Comparison of ENCODE assay signal across 1 cellular context in the genomic region with DNA sequence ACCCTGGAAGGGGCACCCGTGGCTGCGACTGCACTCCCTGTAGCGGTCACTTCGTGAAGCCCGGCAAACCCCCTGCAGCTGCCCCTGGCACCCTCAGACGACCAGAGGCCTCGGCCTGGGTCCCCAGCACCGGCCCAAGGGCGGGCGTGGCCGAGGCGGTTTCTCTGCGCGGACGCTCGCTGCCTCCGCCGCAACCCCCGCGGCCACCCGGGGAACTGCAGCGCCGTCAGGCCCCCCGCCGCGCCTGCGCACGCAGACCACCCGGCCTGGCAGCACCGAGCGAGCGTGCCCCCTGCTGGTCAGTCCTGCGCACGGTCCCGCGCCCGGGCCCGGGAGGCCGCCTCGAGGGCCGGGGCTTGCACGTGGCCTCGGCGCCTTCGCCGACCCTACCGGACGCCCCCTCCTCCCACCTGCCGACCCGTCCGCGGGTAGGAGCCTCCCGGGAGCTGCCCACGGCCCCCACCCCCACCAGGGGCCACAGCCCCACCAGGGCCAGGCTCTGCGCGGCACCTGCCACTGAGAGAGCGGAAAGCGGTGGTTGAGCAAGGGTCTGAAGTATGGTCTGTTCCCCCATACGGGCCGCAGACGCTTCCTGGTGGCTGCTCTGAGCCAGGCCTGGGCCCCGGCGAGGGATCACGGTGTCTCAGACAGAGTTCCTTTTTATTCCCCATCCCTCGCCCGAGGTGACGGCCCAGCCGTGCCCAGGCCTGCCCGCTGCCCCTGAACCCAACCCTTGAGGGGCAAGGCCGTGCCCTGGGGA.
TF ChIP-seq lines count a peak whose summit lies in the region.

No MANE protein-coding gene starts in this region.

TF ChIP-seq in HepG2, 621 proteins besides CTCF, POLR2A, EP300 and RAD21 (continues in another document):
- TF ChIP-seq ZNF792 (CRISPR knock-in tag; IDR thresholded peaks at IDR 0.05) = 0 out of 2 replicates have a peak, but pooled peaks have one; percentile 34
- TF ChIP-seq MIXL1 (CRISPR knock-in tag; IDR thresholded peaks at IDR 0.05) = no peak
- TF ChIP-seq GPBP1L1 (CRISPR knock-in tag; IDR thresholded peaks at IDR 0.05) = no peak
- TF ChIP-seq HNRNPLL (IDR thresholded peaks at IDR 0.05; ENCODE audit: low read depth, low read length, poor library complexity, severe bottlenecking) = no peak
- TF ChIP-seq PRDM15 (CRISPR knock-in tag; IDR thresholded peaks at IDR 0.05) = no peak
- TF ChIP-seq DR1 (CRISPR knock-in tag; IDR thresholded peaks at IDR 0.05) = no peak
- no peak for TF ChIP-seq TGIF2 (CRISPR knock-in tag; IDR thresholded peaks at IDR 0.05)
- TF ChIP-seq ZNF775 (CRISPR knock-in tag; IDR thresholded peaks at IDR 0.05; ENCODE audit: borderline replicate concordance) = no peak
- TF ChIP-seq, protein P1, sequence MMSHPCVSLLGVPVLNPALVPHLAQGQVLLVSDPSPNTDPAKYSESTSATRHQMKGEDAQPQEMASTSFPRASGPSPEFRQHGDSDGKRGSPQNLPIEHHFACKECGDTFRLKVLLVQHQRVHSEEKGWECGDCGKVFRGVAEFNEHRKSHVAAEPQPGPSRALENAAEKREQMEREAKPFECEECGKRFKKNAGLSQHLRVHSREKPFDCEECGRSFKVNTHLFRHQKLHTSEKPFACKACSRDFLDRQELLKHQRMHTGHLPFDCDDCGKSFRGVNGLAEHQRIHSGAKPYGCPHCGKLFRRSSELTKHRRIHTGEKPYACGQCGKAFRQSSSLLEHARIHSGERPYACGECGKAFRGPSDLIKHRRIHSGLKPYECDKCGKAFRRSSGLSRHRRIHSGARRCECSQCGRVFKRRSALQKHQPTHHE (CRISPR knock-in tag; IDR thresholded peaks at IDR 0.05; ENCODE audit: borderline replicate concordance) = no peak
- peak; percentile 62; the same call in 1 of the 2 replicates for TF ChIP-seq GABPB1 (CRISPR knock-in tag; IDR thresholded peaks at IDR 0.05)
- TF ChIP-seq GLMP (CRISPR knock-in tag; IDR thresholded peaks at IDR 0.05; ENCODE audit: borderline replicate concordance) = no peak
- TF ChIP-seq ZNF101 (CRISPR knock-in tag; IDR thresholded peaks at IDR 0.05; ENCODE audit: borderline replicate concordance, low read depth) = no peak
- TF ChIP-seq, protein P2, sequence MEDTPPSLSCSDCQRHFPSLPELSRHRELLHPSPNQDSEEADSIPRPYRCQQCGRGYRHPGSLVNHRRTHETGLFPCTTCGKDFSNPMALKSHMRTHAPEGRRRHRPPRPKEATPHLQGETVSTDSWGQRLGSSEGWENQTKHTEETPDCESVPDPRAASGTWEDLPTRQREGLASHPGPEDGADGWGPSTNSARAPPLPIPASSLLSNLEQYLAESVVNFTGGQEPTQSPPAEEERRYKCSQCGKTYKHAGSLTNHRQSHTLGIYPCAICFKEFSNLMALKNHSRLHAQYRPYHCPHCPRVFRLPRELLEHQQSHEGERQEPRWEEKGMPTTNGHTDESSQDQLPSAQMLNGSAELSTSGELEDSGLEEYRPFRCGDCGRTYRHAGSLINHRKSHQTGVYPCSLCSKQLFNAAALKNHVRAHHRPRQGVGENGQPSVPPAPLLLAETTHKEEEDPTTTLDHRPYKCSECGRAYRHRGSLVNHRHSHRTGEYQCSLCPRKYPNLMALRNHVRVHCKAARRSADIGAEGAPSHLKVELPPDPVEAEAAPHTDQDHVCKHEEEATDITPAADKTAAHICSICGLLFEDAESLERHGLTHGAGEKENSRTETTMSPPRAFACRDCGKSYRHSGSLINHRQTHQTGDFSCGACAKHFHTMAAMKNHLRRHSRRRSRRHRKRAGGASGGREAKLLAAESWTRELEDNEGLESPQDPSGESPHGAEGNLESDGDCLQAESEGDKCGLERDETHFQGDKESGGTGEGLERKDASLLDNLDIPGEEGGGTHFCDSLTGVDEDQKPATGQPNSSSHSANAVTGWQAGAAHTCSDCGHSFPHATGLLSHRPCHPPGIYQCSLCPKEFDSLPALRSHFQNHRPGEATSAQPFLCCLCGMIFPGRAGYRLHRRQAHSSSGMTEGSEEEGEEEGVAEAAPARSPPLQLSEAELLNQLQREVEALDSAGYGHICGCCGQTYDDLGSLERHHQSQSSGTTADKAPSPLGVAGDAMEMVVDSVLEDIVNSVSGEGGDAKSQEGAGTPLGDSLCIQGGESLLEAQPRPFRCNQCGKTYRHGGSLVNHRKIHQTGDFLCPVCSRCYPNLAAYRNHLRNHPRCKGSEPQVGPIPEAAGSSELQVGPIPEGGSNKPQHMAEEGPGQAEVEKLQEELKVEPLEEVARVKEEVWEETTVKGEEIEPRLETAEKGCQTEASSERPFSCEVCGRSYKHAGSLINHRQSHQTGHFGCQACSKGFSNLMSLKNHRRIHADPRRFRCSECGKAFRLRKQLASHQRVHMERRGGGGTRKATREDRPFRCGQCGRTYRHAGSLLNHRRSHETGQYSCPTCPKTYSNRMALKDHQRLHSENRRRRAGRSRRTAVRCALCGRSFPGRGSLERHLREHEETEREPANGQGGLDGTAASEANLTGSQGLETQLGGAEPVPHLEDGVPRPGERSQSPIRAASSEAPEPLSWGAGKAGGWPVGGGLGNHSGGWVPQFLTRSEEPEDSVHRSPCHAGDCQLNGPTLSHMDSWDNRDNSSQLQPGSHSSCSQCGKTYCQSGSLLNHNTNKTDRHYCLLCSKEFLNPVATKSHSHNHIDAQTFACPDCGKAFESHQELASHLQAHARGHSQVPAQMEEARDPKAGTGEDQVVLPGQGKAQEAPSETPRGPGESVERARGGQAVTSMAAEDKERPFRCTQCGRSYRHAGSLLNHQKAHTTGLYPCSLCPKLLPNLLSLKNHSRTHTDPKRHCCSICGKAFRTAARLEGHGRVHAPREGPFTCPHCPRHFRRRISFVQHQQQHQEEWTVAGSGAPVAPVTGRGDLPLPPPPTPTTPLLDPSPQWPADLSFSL (CRISPR knock-in tag; IDR thresholded peaks at IDR 0.05) = no peak
- no peak for TF ChIP-seq ZNF572 (CRISPR knock-in tag; IDR thresholded peaks at IDR 0.05)
- peak; percentile 75 for TF ChIP-seq ZBTB33 (CRISPR knock-in tag; IDR thresholded peaks at IDR 0.05)
- TF ChIP-seq NCOR1 (IDR thresholded peaks at IDR 0.05; ENCODE audit: borderline replicate concordance, low read length) = no peak
- TF ChIP-seq BRCA1 (CRISPR knock-in tag; IDR thresholded peaks at IDR 0.05) = no peak
- TF ChIP-seq KMT2B (CRISPR knock-in tag; IDR thresholded peaks at IDR 0.05) = no peak
- TF ChIP-seq, protein P3, sequence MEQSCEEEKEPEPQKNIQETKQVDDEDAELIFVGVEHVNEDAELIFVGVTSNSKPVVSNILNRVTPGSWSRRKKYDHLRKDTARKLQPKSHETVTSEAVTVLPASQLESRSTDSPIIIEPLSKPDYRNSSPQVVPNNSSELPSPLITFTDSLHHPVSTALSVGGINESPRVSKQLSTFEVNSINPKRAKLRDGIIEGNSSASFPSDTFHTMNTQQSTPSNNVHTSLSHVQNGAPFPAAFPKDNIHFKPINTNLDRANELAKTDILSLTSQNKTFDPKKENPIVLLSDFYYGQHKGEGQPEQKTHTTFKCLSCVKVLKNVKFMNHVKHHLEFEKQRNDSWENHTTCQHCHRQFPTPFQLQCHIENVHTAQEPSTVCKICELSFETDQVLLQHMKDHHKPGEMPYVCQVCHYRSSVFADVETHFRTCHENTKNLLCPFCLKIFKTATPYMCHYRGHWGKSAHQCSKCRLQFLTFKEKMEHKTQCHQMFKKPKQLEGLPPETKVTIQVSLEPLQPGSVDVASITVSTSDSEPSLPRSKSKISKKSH (CRISPR knock-in tag; IDR thresholded peaks at IDR 0.05; ENCODE audit: borderline replicate concordance) = no peak
- TF ChIP-seq, protein P4, sequence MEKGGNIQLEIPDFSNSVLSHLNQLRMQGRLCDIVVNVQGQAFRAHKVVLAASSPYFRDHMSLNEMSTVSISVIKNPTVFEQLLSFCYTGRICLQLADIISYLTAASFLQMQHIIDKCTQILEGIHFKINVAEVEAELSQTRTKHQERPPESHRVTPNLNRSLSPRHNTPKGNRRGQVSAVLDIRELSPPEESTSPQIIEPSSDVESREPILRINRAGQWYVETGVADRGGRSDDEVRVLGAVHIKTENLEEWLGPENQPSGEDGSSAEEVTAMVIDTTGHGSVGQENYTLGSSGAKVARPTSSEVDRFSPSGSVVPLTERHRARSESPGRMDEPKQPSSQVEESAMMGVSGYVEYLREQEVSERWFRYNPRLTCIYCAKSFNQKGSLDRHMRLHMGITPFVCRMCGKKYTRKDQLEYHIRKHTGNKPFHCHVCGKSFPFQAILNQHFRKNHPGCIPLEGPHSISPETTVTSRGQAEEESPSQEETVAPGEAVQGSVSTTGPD (CRISPR knock-in tag; IDR thresholded peaks at IDR 0.05) = no peak
- no peak for TF ChIP-seq ZNF136 (CRISPR knock-in tag; IDR thresholded peaks at IDR 0.05; ENCODE audit: low read depth)
- TF ChIP-seq, protein P5, sequence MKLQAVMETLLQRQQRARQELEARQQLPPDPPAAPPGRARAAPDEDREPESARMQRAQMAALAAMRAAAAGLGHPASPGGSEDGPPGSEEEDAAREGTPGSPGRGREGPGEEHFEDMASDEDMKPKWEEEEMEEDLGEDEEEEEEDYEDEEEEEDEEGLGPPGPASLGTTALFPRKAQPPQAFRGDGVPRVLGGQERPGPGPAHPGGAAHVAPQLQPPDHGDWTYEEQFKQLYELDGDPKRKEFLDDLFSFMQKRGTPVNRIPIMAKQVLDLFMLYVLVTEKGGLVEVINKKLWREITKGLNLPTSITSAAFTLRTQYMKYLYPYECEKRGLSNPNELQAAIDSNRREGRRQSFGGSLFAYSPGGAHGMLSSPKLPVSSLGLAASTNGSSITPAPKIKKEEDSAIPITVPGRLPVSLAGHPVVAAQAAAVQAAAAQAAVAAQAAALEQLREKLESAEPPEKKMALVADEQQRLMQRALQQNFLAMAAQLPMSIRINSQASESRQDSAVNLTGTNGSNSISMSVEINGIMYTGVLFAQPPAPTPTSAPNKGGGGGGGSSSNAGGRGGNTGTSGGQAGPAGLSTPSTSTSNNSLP (IDR thresholded peaks at IDR 0.05; ENCODE audit: low read depth, low read length) = no peak
- TF ChIP-seq ZNF350 (CRISPR knock-in tag; IDR thresholded peaks at IDR 0.05; ENCODE audit: borderline replicate concordance, low read depth) = no peak
- TF ChIP-seq SRF (IDR thresholded peaks at IDR 0.05; ENCODE audit: low read depth, low read length) = no peak
- peak; percentile 83 for TF ChIP-seq ZNF256 (CRISPR knock-in tag; conservative IDR thresholded peaks at IDR 0.05)
- no peak; the same call in none of the 2 replicates for TF ChIP-seq ZNF263 (CRISPR knock-in tag; IDR thresholded peaks at IDR 0.05)
- TF ChIP-seq FOXM1 (CRISPR knock-in tag; IDR thresholded peaks at IDR 0.05) = peak; percentile 57; the same call in 1 of the 2 replicates
- TF ChIP-seq ZBTB7A (CRISPR knock-in tag; IDR thresholded peaks at IDR 0.05) = no peak; the same call in 1 of the 2 replicates
- no peak for TF ChIP-seq KMT2A (CRISPR knock-in tag; IDR thresholded peaks at IDR 0.05)
- TF ChIP-seq EZH2 (conservative IDR thresholded peaks at IDR 0.05; ENCODE audit: low read depth, low read length) = no peak
